Comparison of ENCODE assay signal across 8 cellular contexts in the genomic region with DNA sequence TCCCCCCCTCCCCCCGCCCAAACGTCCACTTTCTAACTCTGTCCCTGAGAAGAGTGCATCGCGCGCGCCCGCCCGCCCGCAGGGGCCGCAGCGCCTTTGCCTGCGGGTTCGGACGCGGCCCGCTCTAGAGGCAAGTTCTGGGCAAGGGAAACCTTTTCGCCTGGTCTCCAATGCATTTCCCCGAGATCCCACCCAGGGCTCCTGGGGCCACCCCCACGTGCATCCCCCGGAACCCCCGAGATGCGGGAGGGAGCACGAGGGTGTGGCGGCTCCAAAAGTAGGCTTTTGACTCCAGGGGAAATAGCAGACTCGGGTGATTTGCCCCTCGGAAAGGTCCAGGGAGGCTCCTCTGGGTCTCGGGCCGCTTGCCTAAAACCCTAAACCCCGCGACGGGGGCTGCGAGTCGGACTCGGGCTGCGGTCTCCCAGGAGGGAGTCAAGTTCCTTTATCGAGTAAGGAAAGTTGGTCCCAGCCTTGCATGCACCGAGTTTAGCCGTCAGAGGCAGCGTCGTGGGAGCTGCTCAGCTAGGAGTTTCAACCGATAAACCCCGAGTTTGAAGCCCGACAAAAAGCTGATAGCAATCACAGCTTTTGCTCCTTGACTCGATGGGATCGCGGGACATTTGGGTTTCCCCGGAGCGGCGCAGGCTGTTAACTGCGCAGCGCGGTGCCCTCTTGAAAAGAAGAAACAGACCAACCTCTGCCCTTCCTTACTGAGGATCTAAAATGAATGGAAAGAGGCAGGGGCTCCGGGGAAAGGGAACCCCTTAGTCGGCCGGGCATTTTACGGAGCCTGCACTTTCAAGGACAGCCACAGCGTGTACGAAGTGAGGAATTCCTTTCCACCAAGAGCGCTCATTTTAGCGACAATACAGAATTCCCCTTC.
DNase-seq lines count a peak whose midpoint lies in the region; ATAC-seq and TF ChIP-seq lines count a peak whose summit lies in the region.

No MANE protein-coding gene starts in this region.

- no peaks in the 10 kb centered on the region for H3K9me3 ChIP-seq in DOHH2 (ENCODE audit: control insufficient read depth, insufficient read depth, low read length)
- no peaks in the 10 kb centered on the region for H3K9me3 ChIP-seq in OCI-LY7 (ENCODE audit: low read length)
- no peaks in the 10 kb centered on the region for H3K9me3 ChIP-seq in ectodermal cell (ENCODE audit: control insufficient read depth, low read length)
- H3K9me3 ChIP-seq in mononuclear cell (ENCODE audit: low read depth, low read length): no peaks in the 10 kb centered on the region
- no peaks in the 10 kb centered on the region for H3K9me3 ChIP-seq in aorta (ENCODE audit: control insufficient read depth, low read length)

- no peak overlapping the region for H3K27ac ChIP-seq in DOHH2 (ENCODE audit: low read depth, low read length)
- H3K27ac ChIP-seq in OCI-LY7 (ENCODE audit: low read depth, low read length, poor library complexity, severe bottlenecking): no peak overlapping the region
- H3K27ac ChIP-seq in ectodermal cell (ENCODE audit: insufficient read depth, low read depth, low read length, poor library complexity, severe bottlenecking): no peak overlapping the region
- no peak overlapping the region for H3K27ac ChIP-seq in aorta (ENCODE audit: low read depth in 1 of 2, low read length in 2 of 2)

- H3K4me2 ChIP-seq in DOHH2 (ENCODE audit: low read length) (peak overlapping the region; percentile 79), OCI-LY7 (ENCODE audit: low read length) (peak overlapping the region; percentile 100)

- POLR2A ChIA-PET in OCI-LY7 (lab: Charles Lee): interaction anchor here (1.0 kb wide), 1 partner anchor 394 kb away, joined by 3 read pairs; no protein-coding TSS in a partner anchor

- H2AFZ ChIP-seq in OCI-LY7 (ENCODE audit: low read length): no peak overlapping the region

- peaks cover 32% of the 10 kb centered on the region for H3F3A ChIP-seq in DOHH2 (ENCODE audit: control insufficient read depth, insufficient read depth)

- ATAC-seq in aorta (ENCODE audit: low FRiP score) (no peak), HG02798 (IDR thresholded peaks at IDR 0.05; ENCODE audit: poor library complexity, unreplicated experiment) (no peak)

- DNase-seq in OCI-LY7 (ENCODE audit: low spot score) (no peak), aorta (peak; percentile 68 to 80), activated gamma-delta T cell treated with Interleukin-2 at 50 U/mL for 16 hours (no peak), GM20000 (ENCODE audit: low spot score) (no peak)

- peaks cover 15% of the 10 kb centered on the region for H3K36me3 ChIP-seq in DOHH2 (ENCODE audit: control insufficient read depth, low read length)
- H3K36me3 ChIP-seq in OCI-LY7 (ENCODE audit: insufficient read depth, low read length): peaks cover 9% of the 10 kb centered on the region; the same call in 1 of the 2 replicates
- H3K36me3 ChIP-seq in ectodermal cell (ENCODE audit: control insufficient read depth, insufficient read depth, low read length): no peaks in the 10 kb centered on the region
- H3K36me3 ChIP-seq in aorta (ENCODE audit: control insufficient read depth in 1 of 2, insufficient read depth in 2 of 2, low read length in 1 of 2): no peaks in the 10 kb centered on the region

- H3K27me3 ChIP-seq in DOHH2 (ENCODE audit: control insufficient read depth, low read length) (no peaks in the 10 kb centered on the region), ectodermal cell (ENCODE audit: control insufficient read depth, insufficient read depth, low read length, poor library complexity, severe bottlenecking) (peaks cover 93% of the 10 kb centered on the region), mononuclear cell (ENCODE audit: insufficient read depth, low read length) (no peaks in the 10 kb centered on the region), aorta (ENCODE audit: control insufficient read depth in 1 of 2, insufficient read depth in 2 of 2, low read length in 1 of 2) (no peaks in the 10 kb centered on the region)

- intact Hi-C loops in OCI-LY7 (cut with micrococcal nuclease; ENCODE audit: unreplicated experiment): no loop called here
- intact Hi-C loops in aorta (cut with DNase I): loop anchor here (2.0 to 10.0 kb wide), 6 partner anchors 164 to 1044 kb away; no protein-coding TSS in a partner anchor

- TF ChIP-seq CTCF in DOHH2 (IDR thresholded peaks at IDR 0.05; ENCODE audit: low read depth, low read length, poor library complexity, severe bottlenecking) (no peak), OCI-LY7 (conservative IDR thresholded peaks at IDR 0.05; ENCODE audit: low read length) (no peak), GM20000 (IDR thresholded peaks at IDR 0.05; ENCODE audit: extremely low read depth, missing control alignments) (no peak)

- peaks cover 13% of the 10 kb centered on the region for H3K4me1 ChIP-seq in DOHH2 (ENCODE audit: control insufficient read depth, low read length)
- peaks cover 14% of the 10 kb centered on the region for H3K4me1 ChIP-seq in OCI-LY7 (ENCODE audit: insufficient read depth, low read length, poor library complexity, severe bottlenecking)
- H3K4me1 ChIP-seq in ectodermal cell (ENCODE audit: control insufficient read depth, insufficient read depth, low read length): peaks cover 22% of the 10 kb centered on the region
- peaks cover 46% of the 10 kb centered on the region for H3K4me1 ChIP-seq in mononuclear cell (ENCODE audit: insufficient read depth, low read length)
- H3K4me1 ChIP-seq in aorta (ENCODE audit: control insufficient read depth in 1 of 2, insufficient read depth in 2 of 2, low read length in 2 of 2): no peaks in the 10 kb centered on the region

- no TSS peak for BruUV-seq in OCI-LY7 (replicated peaks; lab: Mats Ljungman, UMichigan)

- H3K9me2 ChIP-seq in DOHH2 (replicated peaks; ENCODE audit: control insufficient read depth, low read length) (no peaks in the 10 kb centered on the region), OCI-LY7 (ENCODE audit: insufficient read depth, low read length) (no peaks in the 10 kb centered on the region)

- H4K20me1 ChIP-seq in DOHH2 (ENCODE audit: control insufficient read depth, insufficient read depth, low read depth, low read length) (peaks cover 13% of the 10 kb centered on the region; the same call in 1 of the 2 replicates), OCI-LY7 (ENCODE audit: insufficient read depth, low read length) (peaks cover 40% of the 10 kb centered on the region)

- 1% methylated on average over 60 of the region's 60 CpGs for WGBS in ectodermal cell, 2 experiments
- 15 to 16% methylated on average over 60 of the region's 60 CpGs for WGBS in aorta, 2 donors

- CTCF ChIA-PET in OCI-LY7 (lab: Charles Lee; ENCODE audit: unreplicated experiment): interaction anchor here (1.4 kb wide), 2 partner anchors 157 to 161 kb away, joined by 5 to 6 read pairs; no protein-coding TSS in a partner anchor

- H3K79me2 ChIP-seq in DOHH2 (ENCODE audit: control insufficient read depth, low read length): peaks cover 52% of the 10 kb centered on the region
- H3K79me2 ChIP-seq in OCI-LY7 (ENCODE audit: insufficient read depth, low read depth, low read length): no peaks in the 10 kb centered on the region

- H3K4me3 ChIP-seq in DOHH2 (ENCODE audit: low read length): no peak overlapping the region
- H3K4me3 ChIP-seq in OCI-LY7 (ENCODE audit: low read depth, low read length, poor library complexity, severe bottlenecking): no peak overlapping the region
- peak overlapping the region; percentile 50 for H3K4me3 ChIP-seq in ectodermal cell (ENCODE audit: insufficient read depth, low read depth, low read length)
- peak overlapping the region; percentile 64 for H3K4me3 ChIP-seq in mononuclear cell (ENCODE audit: low read length)
- H3K4me3 ChIP-seq in aorta (ENCODE audit: low read length in 2 of 2): no peak overlapping the region

Comparison
In these comparisons a context has a peak if more than half of its experiments do, and no peak if none do; other contexts are left out.
1. H3K4me3 ChIP-seq: peak in ectodermal cell (single experiment) and mononuclear cell (single experiment); none in DOHH2 (single experiment), OCI-LY7 (single experiment) and aorta (0 of 2).
2. DNase-seq: peak in aorta (2 of 2); none in OCI-LY7 (single experiment), activated gamma-delta T cell treated with Interleukin-2 at 50 U/mL for 16 hours (single experiment) and GM20000 (single experiment).